8 cellular contexts compared by ENCODE assay signal in the genomic region with DNA sequence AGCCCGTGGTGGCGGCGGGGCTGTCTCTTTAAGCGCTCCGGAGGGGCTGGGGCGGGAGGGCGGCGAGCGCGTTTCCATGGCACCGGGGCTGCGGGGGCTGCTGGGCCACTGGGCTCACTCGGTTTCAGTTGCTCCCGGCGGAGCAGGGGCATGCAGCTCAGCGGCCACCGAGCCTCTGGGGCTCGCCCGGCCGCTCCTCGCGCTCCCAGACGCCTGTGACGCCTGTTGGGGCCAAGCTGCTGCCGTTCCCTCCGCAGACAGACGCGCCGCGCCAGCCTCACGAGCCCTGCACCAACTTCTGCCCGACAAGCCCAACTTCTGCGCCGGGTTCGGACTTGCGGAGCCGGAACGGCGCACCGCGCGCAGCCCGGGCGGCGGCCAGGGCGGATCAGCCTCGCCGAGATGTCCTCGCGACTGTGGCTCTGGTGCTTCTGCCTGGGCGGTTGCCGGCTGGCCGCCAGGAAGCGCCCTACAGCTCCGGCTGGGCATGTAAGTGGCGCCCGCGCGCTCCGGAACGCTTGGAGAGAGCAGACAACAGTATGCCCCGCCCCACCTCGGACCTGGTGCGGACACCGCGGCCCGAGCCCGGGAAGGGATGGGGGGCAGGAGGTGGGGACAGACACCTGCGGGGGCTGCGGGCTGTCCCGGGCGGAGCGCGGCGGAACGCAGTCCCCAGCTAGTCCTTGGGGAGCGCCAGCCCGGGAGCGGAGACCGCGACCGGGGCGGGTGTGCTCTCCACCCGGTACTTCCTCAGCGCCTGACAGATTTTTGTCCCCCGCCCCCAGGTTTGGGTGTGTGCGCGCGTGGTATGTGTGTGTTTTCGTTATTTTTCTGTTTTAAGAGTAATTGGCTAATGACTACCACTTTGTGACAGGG.
A peak's percentile ranks its signal among the peaks of the same experiment; 100 is the strongest.
DNase-seq lines count a peak whose midpoint lies in the region; ATAC-seq, FAIRE-seq and TF ChIP-seq lines count a peak whose summit lies in the region.

No MANE protein-coding gene starts in this region.

- H3K4me1 ChIP-seq in astrocyte (ENCODE audit: insufficient read depth, low read length): peaks cover 5% of the 10 kb centered on the region
- H3K4me1 ChIP-seq in psoas muscle: no peaks in the 10 kb centered on the region

- H3K4me3 Mint-ChIP-seq in astrocyte (ENCODE audit: unreplicated experiment): peak overlapping the region; percentile 93

- H3K36me3 ChIP-seq in astrocyte (ENCODE audit: insufficient read depth, low read length): no peaks in the 10 kb centered on the region
- no peaks in the 10 kb centered on the region for H3K36me3 ChIP-seq in psoas muscle (ENCODE audit: insufficient read depth in 1 of 2, low read depth in 1 of 2)

- intact Hi-C loops in psoas muscle (cut with DNase I): no loop called here

- no peaks in the 10 kb centered on the region for H4K20me1 ChIP-seq in astrocyte (ENCODE audit: insufficient read depth, low read length)

- peak overlapping the region; percentile 72 for H3K4me3 ChIP-seq in astrocyte (ENCODE audit: insufficient read depth, low read depth, low read length)
- peak overlapping the region; percentile 71 for H3K4me3 ChIP-seq in psoas muscle

- H3K27me3 ChIP-seq in astrocyte (ENCODE audit: insufficient read depth, low read length): no peaks in the 10 kb centered on the region
- H3K27me3 ChIP-seq in psoas muscle (ENCODE audit: insufficient read depth in 3 of 3, low read length in 2 of 3): peaks cover 0 to 26% (median 3%) of the 10 kb centered on the region in 3 donors

- peak overlapping the region; percentile 74 for H3K9ac ChIP-seq in astrocyte (ENCODE audit: low read length)

- H3K9me3 ChIP-seq in astrocyte (ENCODE audit: insufficient read depth, low read depth, low read length) (no peaks in the 10 kb centered on the region), psoas muscle (no peaks in the 10 kb centered on the region)

- ATAC-seq in GM21360 (IDR thresholded peaks at IDR 0.05; ENCODE audit: unreplicated experiment) (peak; percentile 62), HG03565 (IDR thresholded peaks at IDR 0.05; ENCODE audit: unreplicated experiment) (peak; percentile 55), psoas muscle (peak; percentile 78 to 93 (median 90))

- DNase-seq in GM03348 (ENCODE audit: low spot score): peak; percentile 75
- peak; percentile 88 for DNase-seq in NCI-H82 treated with DMSO at 0.1 percent for 48 hours (lab: John Stamatoyannopoulos, UW; ENCODE audit: unreplicated experiment)
- DNase-seq in astrocyte (ENCODE audit: low read depth): peak; percentile 68
- peak; percentile 58 for DNase-seq in hepatic stellate cell (ENCODE audit: low spot score)
- DNase-seq in psoas muscle: peak; percentile 70 to 82
- DNase-seq in stimulated activated naive CD4-positive, alpha-beta T cell (lab: John Stamatoyannopoulos, UW): no peak

- H3K27me3 Mint-ChIP-seq in astrocyte (ENCODE audit: low read depth, unreplicated experiment): peaks cover 13% of the 10 kb centered on the region

- no peak for FAIRE-seq in astrocyte (lab: Jason Lieb, UNC)

- peak overlapping the region; percentile 93 for H2AFZ ChIP-seq in astrocyte (ENCODE audit: low read depth, low read length)

- H3K27ac ChIP-seq in astrocyte (ENCODE audit: low read depth, low read length) (peak overlapping the region; percentile 47), psoas muscle (no peak overlapping the region)

- H3K9me3 Mint-ChIP-seq in astrocyte (ENCODE audit: unreplicated experiment): peaks cover 2% of the 10 kb centered on the region

- H3K36me3 Mint-ChIP-seq in astrocyte (ENCODE audit: low read depth, unreplicated experiment): no peaks in the 10 kb centered on the region

- 0% methylated on average over 69 to 90 of the region's 90 CpGs for WGBS in psoas muscle, 3 donors

- H3K4me1 Mint-ChIP-seq in astrocyte (ENCODE audit: low read depth, unreplicated experiment): no peaks in the 10 kb centered on the region

- peak overlapping the region; percentile 99 for H3K4me2 ChIP-seq in astrocyte (ENCODE audit: low read length)

- H3K27ac Mint-ChIP-seq in astrocyte (ENCODE audit: unreplicated experiment): peak overlapping the region; percentile 59

- no peaks in the 10 kb centered on the region for H3K79me2 ChIP-seq in astrocyte (ENCODE audit: insufficient read depth, low read length)

- TF ChIP-seq CTCF in astrocyte (IDR thresholded peaks at IDR 0.05; ENCODE audit: insufficient read depth, low read depth, low read length) (no peak), psoas muscle (IDR thresholded peaks at IDR 0.05) (peak; percentile 10)

Comparison
In these comparisons a context has a peak if more than half of its experiments do, and no peak if none do; other contexts are left out.
1. DNase-seq: peak in GM03348 (single experiment), NCI-H82 treated with DMSO at 0.1 percent for 48 hours (single experiment), astrocyte (single experiment), hepatic stellate cell (single experiment) and psoas muscle (2 of 2); none in stimulated activated naive CD4-positive, alpha-beta T cell (0 of 6).
2. Peak in every context shown above with its lines, with median percentiles within 50 percentile points of each other: ATAC-seq.